In genomic region chr1:54701066-54701465, GRCh38 we compare ENCODE assay signal across 31 cellular contexts. TPM values are rescaled to one million over a fixed set of nuclear protein-coding genes. Genes with fewer than 3 reads are reported as not detected.
"Had no signal": no experiment of that assay in that cellular context is flagged by ENCODE, and none has a peak within 500 bp of the region (broad histone marks: within the 10 kb centered on the region; RNA-seq: fewer than 3 reads in every experiment).

No MANE protein-coding gene starts in this region.

- DNase-seq: hypothalamus; islet precursor cell; left ventricle myocardium inferior; mesendoderm; midbrain; mucosa of descending colon; naive thymus-derived CD4-positive, alpha-beta T cell; nucleus accumbens; posterior cingulate gyrus; retina; right cardiac atrium; stimulated activated CD4-positive, alpha-beta T cell treated with anti-CD3 and anti-CD28 coated beads, Interleukin-12 subunit alpha, Interleukin-12 subunit beta, amount 100 ng/mL, for 4 hours; stimulated activated CD4-positive, alpha-beta T cell treated with anti-CD3 and anti-CD28 coated beads, Interleukin-15, amount 100 ng/mL, for 24 hours; stimulated activated CD4-positive, alpha-beta T cell treated with anti-CD3 and anti-CD28 coated beads, Interleukin-2, amount 100 ng/mL, for 24 hours; stimulated activated CD4-positive, alpha-beta T cell treated with anti-CD3 and anti-CD28 coated beads, Interleukin-4, amount 100 ng/mL, for 1 hour; stimulated activated naive B cell treated with anti-CD40 and anti-IgM and Interleukin-4, amounts not matched to agents 10 μg/mL and 1 μg/mL and 100 μg/mL, for 72 hours; stimulated activated naive CD8-positive, alpha-beta T cell treated with anti-CD3 and anti-CD28 coated beads, Interleukin-15, Interleukin-2, amounts not matched to agents 100 U/mL and 50 U/mL, for 24 hours; stomach; testis; thyroid gland; transverse colon had no signal

- H3K9me3 Mint-ChIP-seq: naive thymus-derived CD4-positive, alpha-beta T cell; natural killer cell treated with Interleukin-12 subunit alpha and Interleukin-12 subunit beta and Interleukin-15 and Interleukin-18, amount 100 ng/mL, for 72 hours; stimulated activated naive B cell treated with anti-CD40 and anti-IgM and Interleukin-4, amounts not matched to agents 10 μg/mL and 1 μg/mL and 100 μg/mL, for 72 hours had no signal

- H3K27ac Mint-ChIP-seq: naive thymus-derived CD4-positive, alpha-beta T cell; natural killer cell treated with Interleukin-12 subunit alpha and Interleukin-12 subunit beta and Interleukin-15 and Interleukin-18, amount 100 ng/mL, for 72 hours; stimulated activated naive B cell treated with anti-CD40 and anti-IgM and Interleukin-4, amounts not matched to agents 10 μg/mL and 1 μg/mL and 100 μg/mL, for 72 hours had no signal

- H3K4me1 Mint-ChIP-seq: stimulated activated naive B cell treated with anti-CD40 and anti-IgM and Interleukin-4, amounts not matched to agents 10 μg/mL and 1 μg/mL and 100 μg/mL, for 72 hours had no signal

- H3K4me1 ChIP-seq: left ventricle myocardium inferior, pancreas, prostate gland, stomach, testis, thyroid gland, transverse colon, upper lobe of left lung, vagina had no signal

- H3K27ac ChIP-seq: left ventricle myocardium inferior, pancreas, prostate gland, skin epidermis, stomach, testis, thyroid gland, transverse colon, upper lobe of left lung, vagina had no signal

- H3K4me3 ChIP-seq: left ventricle myocardium inferior, lung, mucosa of descending colon, pancreas, prostate gland, skin epidermis, stomach, testis, thyroid gland, transverse colon, upper lobe of left lung, vagina had no signal

- FAIRE-seq: pancreas had no signal

- H3K9me3 ChIP-seq: left ventricle myocardium inferior, mucosa of descending colon, pancreas, prostate gland, stomach, testis, thyroid gland, transverse colon, upper lobe of left lung, vagina had no signal

- H3K36me3 ChIP-seq: pancreas, prostate gland, transverse colon, upper lobe of left lung, vagina had no signal

- H3K27me3 ChIP-seq: pancreas, stomach, testis, thyroid gland, transverse colon, upper lobe of left lung, vagina had no signal

- ATAC-seq: mucosa of descending colon; naive thymus-derived CD4-positive, alpha-beta T cell; pancreas; right cardiac atrium; sciatic nerve; stimulated activated naive B cell treated with anti-CD40 and anti-IgM and Interleukin-4, amounts not matched to agents 10 μg/mL and 1 μg/mL and 100 μg/mL, for 72 hours; stimulated activated naive CD8-positive, alpha-beta T cell treated with anti-CD3 and anti-CD28 coated beads, Interleukin-15, Interleukin-2, amounts not matched to agents 100 U/mL and 50 U/mL, for 24 hours had no signal

- H3K4me3 Mint-ChIP-seq: naive thymus-derived CD4-positive, alpha-beta T cell; natural killer cell treated with Interleukin-12 subunit alpha and Interleukin-12 subunit beta and Interleukin-15 and Interleukin-18, amount 100 ng/mL, for 72 hours; stimulated activated naive B cell treated with anti-CD40 and anti-IgM and Interleukin-4, amounts not matched to agents 10 μg/mL and 1 μg/mL and 100 μg/mL, for 72 hours had no signal

- H3K36me3 Mint-ChIP-seq: naive thymus-derived CD4-positive, alpha-beta T cell; natural killer cell treated with Interleukin-12 subunit alpha and Interleukin-12 subunit beta and Interleukin-15 and Interleukin-18, amount 100 ng/mL, for 72 hours; stimulated activated naive B cell treated with anti-CD40 and anti-IgM and Interleukin-4, amounts not matched to agents 10 μg/mL and 1 μg/mL and 100 μg/mL, for 72 hours had no signal

RNA-seq across cellular contexts. Expression of gene MROH7, which starts 59.5 kb away (rescaled TPM):
- total RNA-seq: kidney epithelial cell had no signal
- polyA plus RNA-seq: naive thymus-derived CD4-positive, alpha-beta T cell; neural cell had no signal
